19 cellular contexts compared by ENCODE assay signal in the genomic region with DNA sequence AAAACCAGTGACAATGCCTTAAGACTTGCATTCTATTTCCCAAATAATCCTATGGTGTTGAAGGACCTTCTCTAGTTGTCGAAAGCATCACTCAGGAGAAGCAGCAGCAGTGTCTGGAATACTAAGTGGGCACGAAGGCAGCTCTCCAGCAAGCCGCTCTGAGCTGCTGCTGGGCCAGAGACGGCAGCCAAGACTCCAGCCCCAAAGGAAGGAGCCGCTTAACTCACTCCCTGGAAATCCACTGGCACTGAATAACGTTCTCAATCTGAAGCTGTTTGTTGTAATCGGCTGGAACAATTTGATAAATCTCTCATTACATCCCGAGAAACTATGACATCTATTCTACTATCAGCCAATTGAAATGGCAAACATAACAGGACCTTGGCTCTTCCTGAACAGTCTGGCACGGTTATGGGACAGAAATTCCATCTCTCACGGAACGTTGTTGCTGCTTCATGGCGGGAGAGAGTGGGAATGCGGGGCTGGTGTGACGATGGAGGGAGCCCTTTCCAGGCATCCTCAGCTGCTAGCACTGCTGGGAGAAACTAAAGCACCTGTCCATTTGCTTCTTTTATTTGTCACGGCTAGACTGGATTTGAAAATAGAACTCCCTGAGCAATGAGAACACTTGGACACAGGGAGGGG.
A peak's percentile ranks its signal among the peaks of the same experiment; 100 is the strongest.
DNase-seq lines count a peak whose midpoint lies in the region; ATAC-seq and TF ChIP-seq lines count a peak whose summit lies in the region.
"Had no signal": no experiment of that assay in that cellular context is flagged by ENCODE, and none has a peak within 500 bp of the region (broad histone marks: within the 10 kb centered on the region; RNA-seq: fewer than 3 reads in every experiment).

No MANE protein-coding gene starts in this region.

- no peaks in the 10 kb centered on the region for H3K4me1 ChIP-seq in prostate gland (replicated peaks)
- H3K4me1 ChIP-seq in uterus = no peaks in the 10 kb centered on the region
- H3K4me1 ChIP-seq: BLaER1 had no signal

- no peaks in the 10 kb centered on the region for H3K36me3 ChIP-seq in prostate gland
- no peaks in the 10 kb centered on the region for H3K36me3 ChIP-seq in uterus
- H3K36me3 ChIP-seq: BLaER1 had no signal

- intact Hi-C loops in prostate gland (cut with DNase I) = no loop called here
- intact Hi-C loops in uterus (cut with DNase I; ENCODE audit: low total_unique reads) = no loop called here

- H3K27me3 ChIP-seq in prostate gland (replicated peaks; ENCODE audit: insufficient read depth) (no peaks in the 10 kb centered on the region), uterus (no peaks in the 10 kb centered on the region)
- H3K27me3 ChIP-seq: BLaER1 had no signal

- no peak overlapping the region for H3K4me3 ChIP-seq in prostate gland
- H3K4me3 ChIP-seq in uterus = no peak overlapping the region
- H3K4me3 ChIP-seq: BLaER1 had no signal

- H3K27ac ChIP-seq in caudate nucleus (ENCODE audit: low read depth, low read length) (peak overlapping the region; percentile 19), prostate gland (no peak overlapping the region), uterus (no peak overlapping the region)
- H3K27ac ChIP-seq: BLaER1 had no signal

- peak in 9 of 14 donors; percentile 2 to 49 (median 18) for DNase-seq in C1 segment of cervical spinal cord (lab: John Stamatoyannopoulos, UW)
- DNase-seq in caudate nucleus (lab: John Stamatoyannopoulos, UW) = peak in 43 of 61 donors; percentile 1 to 67 (median 22)
- DNase-seq in medulla oblongata (ENCODE audit: extremely low spot score) = peak; percentile 73
- peak; percentile 59 for DNase-seq in putamen (ENCODE audit: low spot score)
- no peak for DNase-seq in prostate gland (ENCODE audit: low spot score)
- no peak for DNase-seq in iPS-NIHi7 (ENCODE audit: extremely low spot score)
- DNase-seq in uterus = no peak
- DNase-seq: CD8-positive, alpha-beta memory T cell; GF-D8; GOT3; KBM-7; NCI-H1092; NCI-H146; NCI-H2081; NCI-H510A; NCI-H774; RPMI8226 had no signal

- TF ChIP-seq POLR2A in prostate gland (IDR thresholded peaks at IDR 0.05) (no peak), uterus (IDR thresholded peaks at IDR 0.05) (no peak)

- 74% methylated on average over 15 of the region's 15 CpGs for WGBS in prostate gland

- ATAC-seq in GM21717 (IDR thresholded peaks at IDR 0.05; ENCODE audit: unreplicated experiment) = no peak

- no peaks in the 10 kb centered on the region for H3K9me3 ChIP-seq in prostate gland
- no peaks in the 10 kb centered on the region for H3K9me3 ChIP-seq in uterus
- H3K9me3 ChIP-seq: BLaER1 had no signal

- TF ChIP-seq CTCF in prostate gland (IDR thresholded peaks at IDR 0.05) = no peak
- TF ChIP-seq CTCF in uterus (IDR thresholded peaks at IDR 0.05) = no peak

Comparison
In these comparisons a context has a peak if more than half of its experiments do, and no peak if none do; other contexts are left out.
1. DNase-seq: peak in C1 segment of cervical spinal cord (9 of 14), caudate nucleus (43 of 61), medulla oblongata (single experiment) and putamen (single experiment); none in prostate gland (single experiment), iPS-NIHi7 (single experiment) and uterus (0 of 2).